ENCODE assay signal across 18 cellular contexts in genomic region chr6:1579096-1579495, GRCh38. TPM values are rescaled to one million over a fixed set of nuclear protein-coding genes. Genes with fewer than 3 reads are reported as not detected.
A peak's percentile ranks its signal among the peaks of the same experiment; 100 is the strongest.
DNase-seq lines count a peak whose midpoint lies in the region; FAIRE-seq and TF ChIP-seq lines count a peak whose summit lies in the region.
"Had no signal": no experiment of that assay in that cellular context is flagged by ENCODE, and none has a peak within 500 bp of the region (broad histone marks: within the 10 kb centered on the region; RNA-seq: fewer than 3 reads in every experiment).

No MANE protein-coding gene starts in this region.

- DNase-seq in RPMI7951 (ENCODE audit: low read depth) (peak; percentile 62), foreskin melanocyte (peak; percentile 89), suprapubic skin (ENCODE audit: low spot score in 2 of 2) (no peak), HTR-8/SVneo (ENCODE audit: insufficient read length, low spot score) (no peak), SKM-1 (lab: John Stamatoyannopoulos, UW; ENCODE audit: unreplicated experiment) (no peak), NCI-H2227 treated with DMSO at 0.1 percent for 48 hours (lab: John Stamatoyannopoulos, UW) (no peak)
- DNase-seq: 8988T; C1 segment of cervical spinal cord; Caco-2; CD4-positive, CD25-positive, alpha-beta regulatory T cell; CD8-positive, alpha-beta memory T cell; HCEC 1CT had no signal

- H3K4me3 ChIP-seq in BLaER1 (no peak overlapping the region), suprapubic skin (no peak overlapping the region)
- H3K4me3 ChIP-seq: GM23338 had no signal

- 61% methylated on average over 5 of the region's 5 CpGs for WGBS in suprapubic skin

- peaks cover 49% of the 10 kb centered on the region for H3K4me1 ChIP-seq in BLaER1
- peaks cover 15% of the 10 kb centered on the region for H3K4me1 ChIP-seq in suprapubic skin
- H3K4me1 ChIP-seq: Caco-2 had no signal

- no peak for FAIRE-seq in HTR-8/SVneo (lab: Jason Lieb, UNC)
- FAIRE-seq: D721Med, G401.6, GM12891, H54 had no signal

- no peak for TF ChIP-seq POLR2A in suprapubic skin (IDR thresholded peaks at IDR 0.05)

- H3K27ac ChIP-seq in BLaER1 = no peak overlapping the region
- H3K27ac ChIP-seq in suprapubic skin = peak overlapping the region; percentile 50

- H3K27me3 ChIP-seq in BLaER1 (no peaks in the 10 kb centered on the region), suprapubic skin (peaks cover 5% of the 10 kb centered on the region)

- no peak overlapping the region for H3K9ac ChIP-seq in BLaER1

- no peaks in the 10 kb centered on the region for H4K20me1 ChIP-seq in BLaER1

- H3K36me3 ChIP-seq in BLaER1 = no peaks in the 10 kb centered on the region
- H3K36me3 ChIP-seq in suprapubic skin = no peaks in the 10 kb centered on the region

- H3K9me3 ChIP-seq in BLaER1 (no peaks in the 10 kb centered on the region), suprapubic skin (no peaks in the 10 kb centered on the region)
- H3K9me3 ChIP-seq: Caco-2 had no signal

- TF ChIP-seq EP300 in suprapubic skin (IDR thresholded peaks at IDR 0.05) = no peak

- peak overlapping the region; percentile 55 for H3K4me2 ChIP-seq in BLaER1
- H3K4me2 ChIP-seq: GM23338 had no signal

- no peak for TF ChIP-seq CTCF in suprapubic skin (IDR thresholded peaks at IDR 0.05)

RNA-seq across cellular contexts. Expression of gene FOXC1, which starts 30.6 kb away (rescaled TPM):
- total RNA-seq in RPMI7951 (2014; rRNA removed; shearing (Covaris generic)) = 1.7 and 2.0 TPM in 2 replicates
- 10 to 100 TPM; 14.5 to 35.8 (median 21.4) TPM for total RNA-seq in suprapubic skin
- total RNA-seq: CD4-positive, CD25-positive, alpha-beta regulatory T cell; CD8-positive, alpha-beta memory T cell had no signal

Comparison
In these comparisons a context has a peak if more than half of its experiments do, and no peak if none do; other contexts are left out.
1. DNase-seq: peak in RPMI7951 (single experiment) and foreskin melanocyte (single experiment); none in suprapubic skin (0 of 2), HTR-8/SVneo (single experiment), SKM-1 (single experiment) and NCI-H2227 treated with DMSO at 0.1 percent for 48 hours (single experiment).